ENCODE assay signal across 1 cellular context in genomic region chr1:93078935-93079654, GRCh38.
TF ChIP-seq lines count a peak whose summit lies in the region.

Gene MTF2, plus strand, starts transcription at chr1:93079283. Its CDS starts 244 bp downstream, at chr1:93079527.

TF ChIP-seq in HEK293, 187 proteins besides CTCF, POLR2A, EP300 and RAD21 (continued from another document and continues in another):
- TF ChIP-seq, protein P1, sequence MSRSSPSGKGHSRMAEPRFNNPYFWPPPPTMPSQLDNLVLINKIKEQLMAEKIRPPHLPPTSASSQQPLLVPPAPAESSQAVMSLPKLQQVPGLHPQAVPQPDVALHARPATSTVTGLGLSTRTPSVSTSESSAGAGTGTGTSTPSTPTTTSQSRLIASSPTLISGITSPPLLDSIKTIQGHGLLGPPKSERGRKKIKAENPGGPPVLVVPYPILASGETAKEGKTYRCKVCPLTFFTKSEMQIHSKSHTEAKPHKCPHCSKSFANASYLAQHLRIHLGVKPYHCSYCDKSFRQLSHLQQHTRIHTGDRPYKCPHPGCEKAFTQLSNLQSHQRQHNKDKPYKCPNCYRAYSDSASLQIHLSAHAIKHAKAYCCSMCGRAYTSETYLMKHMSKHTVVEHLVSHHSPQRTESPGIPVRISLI (tag by site-specific recombination; IDR thresholded peaks at IDR 0.05): peak; percentile 93
- TF ChIP-seq ZNF560 (tag by site-specific recombination; IDR thresholded peaks at IDR 0.05; ENCODE audit: borderline replicate concordance) (peak; percentile 77), ZNF24 (tag by site-specific recombination; IDR thresholded peaks at IDR 0.05) (peak; percentile 99), GFI1B (tag by site-specific recombination; IDR thresholded peaks at IDR 0.05) (peak; percentile 87), ZNF354C (tag by site-specific recombination; IDR thresholded peaks at IDR 0.05; ENCODE audit: borderline replicate concordance, low read depth) (no peak), KLF9 (tag by site-specific recombination; IDR thresholded peaks at IDR 0.05; ENCODE audit: low read depth) (peak; percentile 74), ZNF157 (tag by site-specific recombination; IDR thresholded peaks at IDR 0.05) (0 out of 2 replicates have a peak, but pooled peaks have one; percentile 40), ZNF324 (tag by site-specific recombination; IDR thresholded peaks at IDR 0.05) (peak; percentile 100), ZEB2 (tag by site-specific recombination; IDR thresholded peaks at IDR 0.05) (peak; percentile 100), ZNF335 (tag by site-specific recombination; conservative IDR thresholded peaks at IDR 0.05) (peak; percentile 80), ZNF791 (tag by site-specific recombination; IDR thresholded peaks at IDR 0.05) (no peak), ZNF48 (tag by site-specific recombination; IDR thresholded peaks at IDR 0.05) (no peak), ZNF645 (tag by site-specific recombination; IDR thresholded peaks at IDR 0.05) (peak; percentile 95), ZNF830 (tag by site-specific recombination; IDR thresholded peaks at IDR 0.05; ENCODE audit: low read depth) (no peak), KLF1 (tag by site-specific recombination; IDR thresholded peaks at IDR 0.05) (peak; percentile 78), ZNF202 (tag by site-specific recombination; IDR thresholded peaks at IDR 0.05; ENCODE audit: borderline replicate concordance) (no peak), ZIC2 (tag by site-specific recombination; IDR thresholded peaks at IDR 0.05) (peak; percentile 97), SP7 (tag by site-specific recombination; IDR thresholded peaks at IDR 0.05) (peak; percentile 99), WT1 (tag by site-specific recombination; IDR thresholded peaks at IDR 0.05) (peak; percentile 74), ZNF350 (tag by site-specific recombination; IDR thresholded peaks at IDR 0.05) (no peak), ZNF514 (tag by site-specific recombination; IDR thresholded peaks at IDR 0.05) (0 out of 2 replicates have a peak, but pooled peaks have one; percentile 52), EGR2 (tag by site-specific recombination; IDR thresholded peaks at IDR 0.05; ENCODE audit: low read depth) (peak; percentile 26; the same call in 1 of the 2 replicates), ZNF639 (tag by site-specific recombination; IDR thresholded peaks at IDR 0.05) (peak; percentile 99), ZNF558 (tag by site-specific recombination; IDR thresholded peaks at IDR 0.05) (peak; percentile 91), ZNF302 (tag by site-specific recombination; IDR thresholded peaks at IDR 0.05; ENCODE audit: low read depth) (peak; percentile 90; the same call in 1 of the 2 replicates), ZBTB1 (tag by site-specific recombination; IDR thresholded peaks at IDR 0.05) (peak; percentile 95), ZFP69B (tag by site-specific recombination; IDR thresholded peaks at IDR 0.05) (peak; percentile 97), ZNF266 (tag by site-specific recombination; IDR thresholded peaks at IDR 0.05; ENCODE audit: low read depth) (no peak; the same call in 1 of the 2 replicates), ZNF394 (tag by site-specific recombination; IDR thresholded peaks at IDR 0.05; ENCODE audit: borderline replicate concordance) (peak; percentile 94), SALL2 (tag by site-specific recombination; IDR thresholded peaks at IDR 0.05; ENCODE audit: borderline replicate concordance) (peak; percentile 96; the same call in 1 of the 2 replicates), ZXDB (tag by site-specific recombination; IDR thresholded peaks at IDR 0.05) (peak; percentile 99), ZNF114 (tag by site-specific recombination; IDR thresholded peaks at IDR 0.05) (no peak), ZNF785 (tag by site-specific recombination; IDR thresholded peaks at IDR 0.05) (peak; percentile 98), MYNN (tag by site-specific recombination; IDR thresholded peaks at IDR 0.05; ENCODE audit: borderline replicate concordance) (peak; percentile 80; the same call in 1 of the 2 replicates), ZNF133 (tag by site-specific recombination; IDR thresholded peaks at IDR 0.05) (peak; percentile 61; the same call in 1 of the 2 replicates), ZNF510 (tag by site-specific recombination; IDR thresholded peaks at IDR 0.05; ENCODE audit: insufficient replicate concordance) (peak; percentile 9), FEZF1 (tag by site-specific recombination; IDR thresholded peaks at IDR 0.05) (peak; percentile 67), ZFP41 (tag by site-specific recombination; IDR thresholded peaks at IDR 0.05; ENCODE audit: borderline replicate concordance) (peak; percentile 98), YY1 (tag by site-specific recombination; IDR thresholded peaks at IDR 0.05) (peak; percentile 98), ZNF777 (tag by site-specific recombination; IDR thresholded peaks at IDR 0.05; ENCODE audit: borderline replicate concordance) (peak; percentile 81; the same call in 1 of the 2 replicates), OSR2 (tag by site-specific recombination; IDR thresholded peaks at IDR 0.05) (peak; percentile 56; the same call in 1 of the 2 replicates), ZNF10 (tag by site-specific recombination; IDR thresholded peaks at IDR 0.05) (peak; percentile 91), INSM2 (tag by site-specific recombination; IDR thresholded peaks at IDR 0.05) (peak; percentile 96)
- TF ChIP-seq, protein P2, sequence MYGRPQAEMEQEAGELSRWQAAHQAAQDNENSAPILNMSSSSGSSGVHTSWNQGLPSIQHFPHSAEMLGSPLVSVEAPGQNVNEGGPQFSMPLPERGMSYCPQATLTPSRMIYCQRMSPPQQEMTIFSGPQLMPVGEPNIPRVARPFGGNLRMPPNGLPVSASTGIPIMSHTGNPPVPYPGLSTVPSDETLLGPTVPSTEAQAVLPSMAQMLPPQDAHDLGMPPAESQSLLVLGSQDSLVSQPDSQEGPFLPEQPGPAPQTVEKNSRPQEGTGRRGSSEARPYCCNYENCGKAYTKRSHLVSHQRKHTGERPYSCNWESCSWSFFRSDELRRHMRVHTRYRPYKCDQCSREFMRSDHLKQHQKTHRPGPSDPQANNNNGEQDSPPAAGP (tag by site-specific recombination; IDR thresholded peaks at IDR 0.05): peak; percentile 99
- TF ChIP-seq, protein P3, sequence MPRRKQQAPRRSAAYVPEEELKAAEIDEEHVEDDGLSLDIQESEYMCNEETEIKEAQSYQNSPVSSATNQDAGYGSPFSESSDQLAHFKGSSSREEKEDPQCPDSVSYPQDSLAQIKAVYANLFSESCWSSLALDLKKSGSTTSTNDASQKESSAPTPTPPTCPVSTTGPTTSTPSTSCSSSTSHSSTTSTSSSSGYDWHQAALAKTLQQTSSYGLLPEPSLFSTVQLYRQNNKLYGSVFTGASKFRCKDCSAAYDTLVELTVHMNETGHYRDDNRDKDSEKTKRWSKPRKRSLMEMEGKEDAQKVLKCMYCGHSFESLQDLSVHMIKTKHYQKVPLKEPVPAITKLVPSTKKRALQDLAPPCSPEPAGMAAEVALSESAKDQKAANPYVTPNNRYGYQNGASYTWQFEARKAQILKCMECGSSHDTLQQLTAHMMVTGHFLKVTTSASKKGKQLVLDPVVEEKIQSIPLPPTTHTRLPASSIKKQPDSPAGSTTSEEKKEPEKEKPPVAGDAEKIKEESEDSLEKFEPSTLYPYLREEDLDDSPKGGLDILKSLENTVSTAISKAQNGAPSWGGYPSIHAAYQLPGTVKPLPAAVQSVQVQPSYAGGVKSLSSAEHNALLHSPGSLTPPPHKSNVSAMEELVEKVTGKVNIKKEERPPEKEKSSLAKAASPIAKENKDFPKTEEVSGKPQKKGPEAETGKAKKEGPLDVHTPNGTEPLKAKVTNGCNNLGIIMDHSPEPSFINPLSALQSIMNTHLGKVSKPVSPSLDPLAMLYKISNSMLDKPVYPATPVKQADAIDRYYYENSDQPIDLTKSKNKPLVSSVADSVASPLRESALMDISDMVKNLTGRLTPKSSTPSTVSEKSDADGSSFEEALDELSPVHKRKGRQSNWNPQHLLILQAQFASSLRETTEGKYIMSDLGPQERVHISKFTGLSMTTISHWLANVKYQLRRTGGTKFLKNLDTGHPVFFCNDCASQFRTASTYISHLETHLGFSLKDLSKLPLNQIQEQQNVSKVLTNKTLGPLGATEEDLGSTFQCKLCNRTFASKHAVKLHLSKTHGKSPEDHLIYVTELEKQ (tag by site-specific recombination; IDR thresholded peaks at IDR 0.05; ENCODE audit: borderline replicate concordance): peak; percentile 98
- TF ChIP-seq, protein P4, sequence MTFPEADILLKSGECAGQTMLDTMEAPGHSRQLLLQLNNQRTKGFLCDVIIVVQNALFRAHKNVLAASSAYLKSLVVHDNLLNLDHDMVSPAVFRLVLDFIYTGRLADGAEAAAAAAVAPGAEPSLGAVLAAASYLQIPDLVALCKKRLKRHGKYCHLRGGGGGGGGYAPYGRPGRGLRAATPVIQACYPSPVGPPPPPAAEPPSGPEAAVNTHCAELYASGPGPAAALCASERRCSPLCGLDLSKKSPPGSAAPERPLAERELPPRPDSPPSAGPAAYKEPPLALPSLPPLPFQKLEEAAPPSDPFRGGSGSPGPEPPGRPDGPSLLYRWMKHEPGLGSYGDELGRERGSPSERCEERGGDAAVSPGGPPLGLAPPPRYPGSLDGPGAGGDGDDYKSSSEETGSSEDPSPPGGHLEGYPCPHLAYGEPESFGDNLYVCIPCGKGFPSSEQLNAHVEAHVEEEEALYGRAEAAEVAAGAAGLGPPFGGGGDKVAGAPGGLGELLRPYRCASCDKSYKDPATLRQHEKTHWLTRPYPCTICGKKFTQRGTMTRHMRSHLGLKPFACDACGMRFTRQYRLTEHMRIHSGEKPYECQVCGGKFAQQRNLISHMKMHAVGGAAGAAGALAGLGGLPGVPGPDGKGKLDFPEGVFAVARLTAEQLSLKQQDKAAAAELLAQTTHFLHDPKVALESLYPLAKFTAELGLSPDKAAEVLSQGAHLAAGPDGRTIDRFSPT (tag by site-specific recombination; IDR thresholded peaks at IDR 0.05): peak; percentile 96
- TF ChIP-seq, protein P5, sequence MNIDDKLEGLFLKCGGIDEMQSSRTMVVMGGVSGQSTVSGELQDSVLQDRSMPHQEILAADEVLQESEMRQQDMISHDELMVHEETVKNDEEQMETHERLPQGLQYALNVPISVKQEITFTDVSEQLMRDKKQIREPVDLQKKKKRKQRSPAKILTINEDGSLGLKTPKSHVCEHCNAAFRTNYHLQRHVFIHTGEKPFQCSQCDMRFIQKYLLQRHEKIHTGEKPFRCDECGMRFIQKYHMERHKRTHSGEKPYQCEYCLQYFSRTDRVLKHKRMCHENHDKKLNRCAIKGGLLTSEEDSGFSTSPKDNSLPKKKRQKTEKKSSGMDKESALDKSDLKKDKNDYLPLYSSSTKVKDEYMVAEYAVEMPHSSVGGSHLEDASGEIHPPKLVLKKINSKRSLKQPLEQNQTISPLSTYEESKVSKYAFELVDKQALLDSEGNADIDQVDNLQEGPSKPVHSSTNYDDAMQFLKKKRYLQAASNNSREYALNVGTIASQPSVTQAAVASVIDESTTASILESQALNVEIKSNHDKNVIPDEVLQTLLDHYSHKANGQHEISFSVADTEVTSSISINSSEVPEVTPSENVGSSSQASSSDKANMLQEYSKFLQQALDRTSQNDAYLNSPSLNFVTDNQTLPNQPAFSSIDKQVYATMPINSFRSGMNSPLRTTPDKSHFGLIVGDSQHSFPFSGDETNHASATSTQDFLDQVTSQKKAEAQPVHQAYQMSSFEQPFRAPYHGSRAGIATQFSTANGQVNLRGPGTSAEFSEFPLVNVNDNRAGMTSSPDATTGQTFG (tag by site-specific recombination; IDR thresholded peaks at IDR 0.05; ENCODE audit: borderline replicate concordance): peak; percentile 98
- TF ChIP-seq, protein P6, sequence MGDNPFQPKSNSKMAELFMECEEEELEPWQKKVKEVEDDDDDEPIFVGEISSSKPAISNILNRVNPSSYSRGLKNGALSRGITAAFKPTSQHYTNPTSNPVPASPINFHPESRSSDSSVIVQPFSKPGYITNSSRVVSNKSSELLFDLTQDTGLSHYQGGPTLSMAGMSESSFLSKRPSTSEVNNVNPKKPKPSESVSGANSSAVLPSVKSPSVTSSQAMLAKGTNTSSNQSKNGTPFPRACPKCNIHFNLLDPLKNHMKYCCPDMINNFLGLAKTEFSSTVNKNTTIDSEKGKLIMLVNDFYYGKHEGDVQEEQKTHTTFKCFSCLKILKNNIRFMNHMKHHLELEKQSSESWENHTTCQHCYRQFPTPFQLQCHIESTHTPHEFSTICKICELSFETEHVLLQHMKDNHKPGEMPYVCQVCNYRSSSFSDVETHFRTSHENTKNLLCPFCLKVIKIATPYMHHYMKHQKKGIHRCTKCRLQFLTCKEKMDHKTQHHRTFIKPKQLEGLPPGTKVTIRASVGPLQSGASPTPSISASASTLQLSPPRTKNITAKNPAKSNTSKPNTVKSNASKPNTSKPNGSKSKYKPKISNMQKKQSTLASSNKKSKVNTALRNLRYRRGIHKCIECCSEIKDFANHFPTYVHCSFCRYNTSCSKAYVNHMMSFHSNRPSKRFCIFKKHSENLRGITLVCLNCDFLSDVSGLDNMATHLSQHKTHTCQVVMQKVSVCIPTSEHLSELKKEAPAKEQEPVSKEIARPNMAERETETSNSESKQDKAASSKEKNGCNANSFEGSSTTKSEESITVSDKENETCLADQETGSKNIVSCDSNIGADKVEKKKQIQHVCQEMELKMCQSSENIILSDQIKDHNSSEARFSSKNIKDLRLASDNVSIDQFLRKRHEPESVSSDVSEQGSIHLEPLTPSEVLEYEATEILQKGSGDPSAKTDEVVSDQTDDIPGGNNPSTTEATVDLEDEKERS (tag by site-specific recombination; IDR thresholded peaks at IDR 0.05): peak; percentile 74; the same call in 1 of the 2 replicates
